ENCODE assay signal across 8 cellular contexts in the genomic region with DNA sequence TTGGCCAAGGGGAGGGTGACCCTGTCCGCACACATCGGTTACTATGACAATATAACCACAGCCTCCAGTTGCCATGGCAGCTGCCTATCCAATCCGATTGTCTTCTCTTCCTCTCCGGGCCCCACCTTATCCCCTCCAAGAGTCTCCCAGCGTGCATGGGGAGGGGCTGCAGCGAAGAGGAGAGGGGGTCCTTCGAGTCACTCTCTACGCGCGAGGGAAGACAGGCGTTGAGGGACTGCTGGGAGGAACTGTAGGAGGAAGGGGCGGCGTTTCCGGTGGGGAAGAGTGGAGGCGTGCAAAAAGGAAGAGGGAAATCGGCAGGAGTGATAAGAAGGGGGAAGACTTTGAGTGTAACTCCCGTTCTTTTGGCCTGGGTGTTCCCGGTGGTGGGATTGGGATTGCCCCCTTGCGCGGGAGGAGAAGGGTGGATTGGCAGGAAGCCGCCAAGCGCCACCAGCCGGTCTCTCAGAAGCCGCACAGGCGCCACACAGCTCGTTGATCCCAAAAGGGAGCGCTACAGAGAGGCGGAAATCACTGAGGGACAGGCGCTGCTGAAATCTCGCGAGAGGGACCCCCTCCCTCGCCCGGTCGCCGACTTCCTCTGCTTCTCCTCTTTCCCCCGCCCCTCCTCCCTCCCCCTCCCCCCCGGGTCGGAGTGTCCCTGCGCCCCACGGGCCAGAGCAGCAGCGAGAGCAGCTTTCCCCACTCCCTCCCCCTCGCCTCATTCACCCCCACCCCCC. TPM values are rescaled to one million over a fixed set of nuclear protein-coding genes. Genes with fewer than 3 reads are reported as not detected.
A peak's percentile ranks its signal among the peaks of the same experiment; 100 is the strongest.
DNase-seq lines count a peak whose midpoint lies in the region; ATAC-seq, FAIRE-seq and TF ChIP-seq lines count a peak whose summit lies in the region.

No MANE protein-coding gene starts in this region.

- 0 to 1% (median 1%) methylated on average over 31 to 42 of the region's 42 CpGs for WGBS in small intestine, 3 donors

- H3K36me3 ChIP-seq in bronchial epithelial cell (ENCODE audit: control insufficient read depth, insufficient read depth, low read length) (no peaks in the 10 kb centered on the region), small intestine (ENCODE audit: control insufficient read depth in 2 of 2, insufficient read depth in 2 of 2, low read length in 2 of 2) (no peaks in the 10 kb centered on the region)

- ATAC-seq in GM18873 (IDR thresholded peaks at IDR 0.05; ENCODE audit: low FRiP score, unreplicated experiment) (peak; percentile 44), HG03159 (IDR thresholded peaks at IDR 0.05; ENCODE audit: unreplicated experiment) (peak; percentile 52)

- peaks cover 0 to 1% of the 10 kb centered on the region in 2 donors for H3K4me1 ChIP-seq in small intestine (ENCODE audit: control insufficient read depth in 2 of 2, insufficient read depth in 1 of 2, low read depth in 1 of 2, low read length in 1 of 2)

- TF ChIP-seq CTCF in WI38 (IDR thresholded peaks at IDR 0.05; ENCODE audit: low read depth, low read length) (no peak), bronchial epithelial cell (IDR thresholded peaks at IDR 0.05; ENCODE audit: insufficient read depth, low read length, severe bottlenecking) (no peak)

- H3K27me3 ChIP-seq in bronchial epithelial cell (ENCODE audit: control insufficient read depth, insufficient read depth, low read length) (no peaks in the 10 kb centered on the region), small intestine (ENCODE audit: control insufficient read depth in 2 of 2, insufficient read depth in 2 of 2, low read length in 2 of 2) (no peaks in the 10 kb centered on the region)

- DNase-seq in ACHN (peak; percentile 97), NCI-H2227 (lab: John Stamatoyannopoulos, UW; ENCODE audit: unreplicated experiment) (peak; percentile 99), bronchial epithelial cell (ENCODE audit: low read depth) (peak; percentile 82), iPS-NIHi11 (ENCODE audit: low spot score) (peak; percentile 95), small intestine (peak; percentile 93)

- no peaks in the 10 kb centered on the region for H3K9me3 ChIP-seq in small intestine (ENCODE audit: control insufficient read depth, low read depth)

- H3K27ac ChIP-seq in small intestine (ENCODE audit: low read depth in 1 of 2, low read length in 1 of 2) = peak overlapping the region; percentile 96 to 99

- in situ Hi-C loops in ACHN (cut with HindIII; ENCODE audit: low pct_ligation_motif_present, low pct_unique_long_range_greater_than_20kb, low sequenced_read_pairs) = no loop called here

- FAIRE-seq in bronchial epithelial cell (lab: Jason Lieb, UNC) (no peak), small intestine (lab: Jason Lieb, UNC) (no peak)

- peak overlapping the region; percentile 86 for H3K4me3 ChIP-seq in WI38 (ENCODE audit: low read depth, low read length)
- H3K4me3 ChIP-seq in bronchial epithelial cell (ENCODE audit: low read depth, low read length) = peak overlapping the region; percentile 98
- H3K4me3 ChIP-seq in small intestine (ENCODE audit: low read depth in 1 of 2, low read length in 2 of 2) = peak overlapping the region; percentile 98

RNA-seq across cellular contexts. Expression of a gene that starts 0.4 kb away (rescaled TPM):
- total RNA-seq in bronchial epithelial cell = 17.9 and 18.3 TPM in 2 replicates
- polyA plus RNA-seq in small intestine = 10 to 100 TPM; 18.4 to 22.4 (median 22.1) TPM

RNA-seq across cellular contexts. Expression of a gene that starts 53.7 kb away (rescaled TPM):
- under 0.01 and 0.26 TPM in 2 replicates for total RNA-seq in bronchial epithelial cell
- polyA plus RNA-seq in small intestine = 1 to 10 TPM in 1 of 3 donors, not detected in 2; 2.3 TPM

Comparison
In these comparisons a context has a peak if more than half of its experiments do, and no peak if none do; other contexts are left out.
1. Peak in every context shown above with its lines: DNase-seq, ATAC-seq, H3K4me3 ChIP-seq and H3K27ac ChIP-seq.